ENCODE assay signal across 19 cellular contexts in the genomic region with DNA sequence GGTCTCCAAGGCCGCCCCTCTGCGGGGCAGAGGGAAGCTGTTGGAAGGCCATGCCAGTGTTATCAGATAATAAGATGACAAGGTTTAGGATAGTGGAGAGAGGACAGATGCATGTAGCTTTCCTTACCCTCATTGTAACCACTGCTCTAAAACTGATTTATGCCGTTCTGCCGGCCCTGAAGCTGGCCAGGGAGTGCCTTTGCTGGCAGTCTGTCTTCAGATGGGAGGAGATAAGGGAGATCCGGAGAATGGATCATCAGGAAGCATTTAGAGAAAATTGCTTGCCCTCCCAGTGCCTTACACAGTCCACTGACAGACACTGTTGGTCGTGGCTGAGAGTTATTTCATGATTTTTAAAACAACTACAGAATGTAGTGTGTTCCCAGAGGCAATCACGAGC. TPM values are rescaled to one million over a fixed set of nuclear protein-coding genes. Genes with fewer than 3 reads are reported as not detected.
DNase-seq lines count a peak whose midpoint lies in the region; ATAC-seq, FAIRE-seq and TF ChIP-seq lines count a peak whose summit lies in the region.
"Had no signal": no experiment of that assay in that cellular context is flagged by ENCODE, and none has a peak within 500 bp of the region (broad histone marks: within the 10 kb centered on the region; RNA-seq: fewer than 3 reads in every experiment).

No MANE protein-coding gene starts in this region.

- peaks cover 9% of the 10 kb centered on the region for H3K4me1 Mint-ChIP-seq in GM23338
- no peaks in the 10 kb centered on the region for H3K4me1 Mint-ChIP-seq in stimulated activated effector memory CD8-positive, alpha-beta T cell treated with anti-CD3 and anti-CD28 coated beads, Interleukin-12 subunit alpha, Interleukin-12 subunit beta, amount 100 ng/mL, for 72 hours

- no peak for ATAC-seq in GM23338
- ATAC-seq in K562: peak; percentile 24
- peak; percentile 11 for ATAC-seq in stimulated activated effector memory CD8-positive, alpha-beta T cell treated with anti-CD3 and anti-CD28 coated beads, Interleukin-12 subunit alpha, Interleukin-12 subunit beta, amount 100 ng/mL, for 72 hours
- no peak for ATAC-seq in GM18519 (IDR thresholded peaks at IDR 0.05; ENCODE audit: low FRiP score, unreplicated experiment)

- intact Hi-C loops in OCI-LY7 (cut with micrococcal nuclease; ENCODE audit: unreplicated experiment): no loop called here
- intact Hi-C loops in K562 (cut with micrococcal nuclease): loop anchor here (2.0 kb wide), 1 partner anchor 130 kb away; no protein-coding TSS in a partner anchor
- intact Hi-C loops in ovary (cut with DNase I): no loop called here

- H3F3A ChIP-seq in GM23338 (replicated peaks; ENCODE audit: low read depth): no peaks in the 10 kb centered on the region

- no peaks in the 10 kb centered on the region for H4K20me1 ChIP-seq in GM23338 (replicated peaks; ENCODE audit: insufficient read depth)
- H4K20me1 ChIP-seq in OCI-LY7 (ENCODE audit: insufficient read depth, low read length): no peaks in the 10 kb centered on the region
- H4K20me1 ChIP-seq in K562 (replicated peaks; ENCODE audit: control insufficient read depth, insufficient read depth, low read length): no peaks in the 10 kb centered on the region
- H4K20me1 ChIP-seq: BLaER1 had no signal

- peak overlapping the region in 1 of 2 experiments; percentile 66; a peak in 3 of 4 replicates for H3K9ac ChIP-seq in K562 (ENCODE audit: insufficient read depth in 1 of 2, low read depth in 2 of 2, low read length in 2 of 2)
- H3K9ac ChIP-seq: BLaER1, GM23248, KMS-11 had no signal

- H3K27ac ChIP-seq in GM23338 (ENCODE audit: low read depth) (no peak overlapping the region), OCI-LY7 (ENCODE audit: low read depth, low read length, poor library complexity, severe bottlenecking) (no peak overlapping the region), K562 (ENCODE audit: extremely low read depth, low read depth, low read length) (peak overlapping the region; percentile 47; the same call in 2 of the 3 replicates), ovary (no peak overlapping the region)
- H3K27ac ChIP-seq: BLaER1, GM23248, KMS-11 had no signal

- peaks cover 6% of the 10 kb centered on the region for H3K27me3 Mint-ChIP-seq in GM23338 (ENCODE audit: insufficient read depth, low read depth, poor library complexity)

- BruUV-seq in OCI-LY7 (replicated peaks; lab: Mats Ljungman, UMichigan) (no TSS peak), K562 (replicated peaks; lab: Mats Ljungman, UMichigan) (no TSS peak)

- DNase-seq in GM23338 (ENCODE audit: low spot score): no peak
- no peak for DNase-seq in OCI-LY7 (ENCODE audit: low spot score)
- DNase-seq in K562 (ENCODE audit: extremely low read depth in 1 of 4, low spot score in 3 of 4): no peak
- no peak for DNase-seq in stimulated activated effector memory CD8-positive, alpha-beta T cell treated with anti-CD3 and anti-CD28 coated beads, Interleukin-12 subunit alpha, Interleukin-12 subunit beta, amount 100 ng/mL, for 72 hours (ENCODE audit: low spot score in 2 of 2)
- DNase-seq in ovary: no peak
- DNase-seq in GDM1 (lab: John Stamatoyannopoulos, UW): no peak
- DNase-seq: DND-41, GF-D8, GM23248, NCI-H1048, NCI-H1436 treated with DMSO at 0.1 percent for 48 hours, NCI-H2029 treated with DMSO at 0.1 percent for 48 hours, NCI-H510A treated with DMSO at 0.1 percent for 48 hours, RPMI8226 had no signal

- no peak overlapping the region for H3K4me3 Mint-ChIP-seq in GM23338
- no peak overlapping the region for H3K4me3 Mint-ChIP-seq in stimulated activated effector memory CD8-positive, alpha-beta T cell treated with anti-CD3 and anti-CD28 coated beads, Interleukin-12 subunit alpha, Interleukin-12 subunit beta, amount 100 ng/mL, for 72 hours
- H3K4me3 Mint-ChIP-seq: T-helper 2 cell treated with Interferon-gamma antibody and Interleukin-4, amounts not matched to agents 5 μg/mL and 100 μg/mL, for 36 hours had no signal

- H3K9me1 ChIP-seq in K562 (ENCODE audit: control insufficient read depth, insufficient read depth, low read length): no peaks in the 10 kb centered on the region

- TF ChIP-seq EP300 in K562 (IDR thresholded peaks at IDR 0.05; ENCODE audit: low read length) (no peak), ovary (IDR thresholded peaks at IDR 0.05) (no peak)

- no peak overlapping the region for H3K27ac Mint-ChIP-seq in GM23338
- no peak overlapping the region for H3K27ac Mint-ChIP-seq in stimulated activated effector memory CD8-positive, alpha-beta T cell treated with anti-CD3 and anti-CD28 coated beads, Interleukin-12 subunit alpha, Interleukin-12 subunit beta, amount 100 ng/mL, for 72 hours
- H3K27ac Mint-ChIP-seq: T-helper 2 cell treated with Interferon-gamma antibody and Interleukin-4, amounts not matched to agents 5 μg/mL and 100 μg/mL, for 36 hours had no signal

- no peaks in the 10 kb centered on the region for H3K4me1 ChIP-seq in GM23338 (ENCODE audit: insufficient read depth)
- H3K4me1 ChIP-seq in OCI-LY7 (ENCODE audit: insufficient read depth, low read length, poor library complexity, severe bottlenecking): no peaks in the 10 kb centered on the region
- peaks cover 28 to 44% of the 10 kb centered on the region in 2 experiments for H3K4me1 ChIP-seq in K562 (replicated peaks in 1 of 2; ENCODE audit: control insufficient read depth in 2 of 2, insufficient read depth in 2 of 2, low read length in 2 of 2)
- H3K4me1 ChIP-seq in ovary (ENCODE audit: insufficient read depth): peaks cover 2% of the 10 kb centered on the region

- 13% methylated on average over 7 of the region's 7 CpGs for WGBS in K562 (ENCODE audit: insufficient coverage, low coverage, missing lambda C conversion rate)
- WGBS in ovary, 3 donors: 53 to 58% (median 53%) methylated on average over 7 of the region's 7 CpGs

- H2AFZ ChIP-seq in GM23338 (peak overlapping the region; percentile 92; the same call in 1 of the 2 replicates), OCI-LY7 (ENCODE audit: low read length) (no peak overlapping the region), K562 (ENCODE audit: low read depth, low read length) (peak overlapping the region; percentile 35)
- H2AFZ ChIP-seq: GM23248 had no signal

- H3K9me3 Mint-ChIP-seq in GM23338: no peaks in the 10 kb centered on the region
- H3K9me3 Mint-ChIP-seq in stimulated activated effector memory CD8-positive, alpha-beta T cell treated with anti-CD3 and anti-CD28 coated beads, Interleukin-12 subunit alpha, Interleukin-12 subunit beta, amount 100 ng/mL, for 72 hours: no peaks in the 10 kb centered on the region
- H3K9me3 Mint-ChIP-seq: T-helper 2 cell treated with Interferon-gamma antibody and Interleukin-4, amounts not matched to agents 5 μg/mL and 100 μg/mL, for 36 hours had no signal

- no peaks in the 10 kb centered on the region for H3K36me3 Mint-ChIP-seq in GM23338 (ENCODE audit: low read depth)
- H3K36me3 Mint-ChIP-seq in stimulated activated effector memory CD8-positive, alpha-beta T cell treated with anti-CD3 and anti-CD28 coated beads, Interleukin-12 subunit alpha, Interleukin-12 subunit beta, amount 100 ng/mL, for 72 hours: no peaks in the 10 kb centered on the region

- no peaks in the 10 kb centered on the region for H3K79me2 ChIP-seq in GM23338 (replicated peaks; ENCODE audit: insufficient read depth)
- no peaks in the 10 kb centered on the region for H3K79me2 ChIP-seq in OCI-LY7 (ENCODE audit: insufficient read depth, low read depth, low read length)
- H3K79me2 ChIP-seq in K562 (ENCODE audit: control insufficient read depth, insufficient read depth, low read length): no peaks in the 10 kb centered on the region

- H3K27me3 ChIP-seq in GM23338 (ENCODE audit: insufficient read depth) (no peaks in the 10 kb centered on the region), K562 (ENCODE audit: control insufficient read depth in 2 of 2, insufficient read depth in 2 of 2, low read length in 2 of 2) (no peaks in the 10 kb centered on the region), ovary (no peaks in the 10 kb centered on the region)
- H3K27me3 ChIP-seq: BLaER1 had no signal

- H3K4me3 ChIP-seq in GM23338 (no peak overlapping the region), OCI-LY7 (ENCODE audit: low read depth, low read length, poor library complexity, severe bottlenecking) (no peak overlapping the region), K562 (no peak overlapping the region), ovary (no peak overlapping the region)
- H3K4me3 ChIP-seq: BLaER1, GM23248 had no signal

- H3K9me2 ChIP-seq in GM23338 (ENCODE audit: insufficient read depth) (no peaks in the 10 kb centered on the region), OCI-LY7 (ENCODE audit: insufficient read depth, low read length) (no peaks in the 10 kb centered on the region)

- CTCF ChIA-PET in OCI-LY7 (lab: Charles Lee; ENCODE audit: unreplicated experiment) (no interaction called here), K562 (lab: Yijun Ruan, JAX; ENCODE audit: low intra/inter-chr PET ratio) (no interaction called here)

- TF ChIP-seq CTCF in GM23338 (conservative IDR thresholded peaks at IDR 0.05; ENCODE audit: low read depth in 2 of 2): no peak
- TF ChIP-seq CTCF in OCI-LY7 (conservative IDR thresholded peaks at IDR 0.05; ENCODE audit: low read length): no peak
- TF ChIP-seq CTCF in K562 (IDR thresholded peaks at IDR 0.05 in 2 of 3, conservative IDR thresholded peaks at IDR 0.05 in 1 of 3; ENCODE audit: insufficient read depth in 2 of 3, low read depth in 1 of 3, low read length in 3 of 3): no peak
- no peak for TF ChIP-seq CTCF in ovary (IDR thresholded peaks at IDR 0.05)

- no peak overlapping the region for H3K4me2 ChIP-seq in GM23338
- H3K4me2 ChIP-seq in OCI-LY7 (ENCODE audit: low read length): peak overlapping the region; percentile 44; the same call in 1 of the 2 replicates
- peak overlapping the region; percentile 67 for H3K4me2 ChIP-seq in K562 (ENCODE audit: insufficient read depth, low read length)
- H3K4me2 ChIP-seq: BLaER1, KMS-11 had no signal

- POLR2A ChIA-PET in OCI-LY7 (lab: Charles Lee): no interaction called here
- POLR2A ChIA-PET in K562 (lab: Yijun Ruan, JAX): interaction anchor here (0.7 to 2.9 kb wide), 10 partner anchors 10 to 58 kb away, joined by 3 to 23 read pairs (median 3); no protein-coding TSS in a partner anchor

- no peaks in the 10 kb centered on the region for H3K36me3 ChIP-seq in GM23338 (ENCODE audit: insufficient read depth)
- H3K36me3 ChIP-seq in OCI-LY7 (ENCODE audit: insufficient read depth, low read length): no peaks in the 10 kb centered on the region
- no peaks in the 10 kb centered on the region for H3K36me3 ChIP-seq in K562 (ENCODE audit: control insufficient read depth, insufficient read depth, low read length)
- H3K36me3 ChIP-seq in ovary: no peaks in the 10 kb centered on the region
- H3K36me3 ChIP-seq: BLaER1 had no signal

- in situ Hi-C loops in K562 (cut with MboI): no loop called here

- FAIRE-seq in K562 (lab: Jason Lieb, UNC): no peak

- no peak for TF ChIP-seq POLR2A in K562 (conservative IDR thresholded peaks at IDR 0.05)
- no peak for TF ChIP-seq POLR2A in ovary (IDR thresholded peaks at IDR 0.05)

- H3K9me3 ChIP-seq in OCI-LY7 (ENCODE audit: low read length): no peaks in the 10 kb centered on the region
- no peaks in the 10 kb centered on the region for H3K9me3 ChIP-seq in K562 (replicated peaks; ENCODE audit: control insufficient read depth, insufficient read depth, low read depth, low read length)
- H3K9me3 ChIP-seq in ovary: no peaks in the 10 kb centered on the region
- H3K9me3 ChIP-seq: BLaER1 had no signal

- TF ChIP-seq RAD21 in K562 (CRISPR knock-in tag; conservative IDR thresholded peaks at IDR 0.05 in 1 of 2, IDR thresholded peaks at IDR 0.05 in 1 of 2): no peak

RNA-seq across cellular contexts. Expression of a gene that starts 35.4 kb away (rescaled TPM):
- 0.19 and 0.42 TPM in 2 replicates for total RNA-seq in GM23338 (2014; rRNA removed; shearing (Covaris generic))
- polyA plus RNA-seq in GM23338 (2016; fragmentation: Nextera tagmentation; extraction: Ambion mirVana) (0.10 TPM in 1 of 2 replicates, not detected in the other), K562 (2011; rRNA removed) (0.32 and 3.6 TPM in 2 replicates), K562 (2014; fragmentation: Illumina TruSeq; extraction: Trizol) (3.4 and 4.2 TPM in 2 replicates), K562 (2014; fragmentation: Nextera tagmentation; extraction: Ambion mirVana) (1 to 10 TPM; 2.9 to 6.5 TPM), K562 (2014; rRNA removed) (2.7 and 3.8 TPM in 2 replicates), ovary (under 1 TPM in 1 of 2 donors, not detected in 1; 0.04 TPM)
- total RNA-seq in OCI-LY7 (2014; rRNA removed; shearing (Covaris generic)): not detected in 2 replicates
- total RNA-seq in OCI-LY7 (2022) (not detected in 2 replicates), K562 (2014; rRNA removed) (3.0 and 3.4 TPM in 2 replicates), K562 (2014; rRNA removed; fragmentation: Illumina TruSeq; extraction: Trizol) (4.6 and 4.7 TPM in 2 replicates), K562 (2015; rRNA removed; fragmentation: Illumina TruSeq; extraction: Trizol) (3.4 and 3.8 TPM in 2 replicates), K562 (2021) (3.5 and 4.7 TPM in 2 replicates), ovary (1 to 10 TPM in 1 of 7 donors, under 1 TPM in 5, not detected in 1; 0.05 to 1.3 (median 0.14) TPM)
- total RNA-seq in K562 (2011; cell fraction: chromatin; rRNA removed; ENCODE audit: low replicate concordance): 5.2 and 8.0 TPM in 2 replicates
- total RNA-seq in K562 (2011; cell fraction: nucleolus; rRNA removed): 1.7 and 2.7 TPM in 2 replicates
- total RNA-seq in K562 (2011; cell fraction: nucleoplasm; rRNA removed): 3.4 and 3.9 TPM in 2 replicates
- 0.24 and 1.3 TPM in 2 replicates for polyA plus RNA-seq in K562 (2011; cell fraction: cytosol; rRNA removed)
- 0.79 and 3.4 TPM in 2 replicates for polyA plus RNA-seq in K562 (2011; cell fraction: nucleus; rRNA removed)
- polyA plus RNA-seq in K562 (2012): 4.5 and 6.0 TPM in 2 replicates
- polyA minus RNA-seq in K562 (2011; rRNA and poly(A)+ RNA removed): 1.1 and 3.9 TPM in 2 replicates
- 0.27 and 1.7 TPM in 2 replicates for polyA minus RNA-seq in K562 (2011; cell fraction: cytosol; rRNA and poly(A)+ RNA removed)
- 1.9 and 6.5 TPM in 2 replicates for polyA minus RNA-seq in K562 (2011; cell fraction: nucleus; rRNA and poly(A)+ RNA removed)
- total RNA-seq: MCF 10A had no signal
- polyA plus RNA-seq: GM23248 had no signal

Comparison
In these comparisons a context has a peak if more than half of its experiments do, and no peak if none do; other contexts are left out.
1. ATAC-seq: peak in K562 (single experiment) and stimulated activated effector memory CD8-positive, alpha-beta T cell treated with anti-CD3 and anti-CD28 coated beads, Interleukin-12 subunit alpha, Interleukin-12 subunit beta, amount 100 ng/mL, for 72 hours (single experiment); none in GM23338 (single experiment) and GM18519 (single experiment).